10 cellular contexts compared by ENCODE assay signal in genomic region chr10:119235381-119235780, GRCh38. TPM values are rescaled to one million over a fixed set of nuclear protein-coding genes. Genes with fewer than 3 reads are reported as not detected.
DNase-seq lines count a peak whose midpoint lies in the region; ATAC-seq and TF ChIP-seq lines count a peak whose summit lies in the region.
"Had no signal": no experiment of that assay in that cellular context is flagged by ENCODE, and none has a peak within 500 bp of the region (broad histone marks: within the 10 kb centered on the region; RNA-seq: fewer than 3 reads in every experiment).

No MANE protein-coding gene starts in this region.

- ATAC-seq in GM18867 (IDR thresholded peaks at IDR 0.05; ENCODE audit: unreplicated experiment) (peak; percentile 46), HG02973 (IDR thresholded peaks at IDR 0.05; ENCODE audit: unreplicated experiment) (no peak)
- ATAC-seq: natural killer cell had no signal

- H3K4me1 ChIP-seq in testis = no peaks in the 10 kb centered on the region

- H3K4me1 Mint-ChIP-seq in progenitor cell of endocrine pancreas (ENCODE audit: low read depth) = peaks cover 29% of the 10 kb centered on the region

- DNase-seq in NCI-H446 treated with DMSO at 0.1 percent for 48 hours (lab: John Stamatoyannopoulos, UW) = peak; percentile 86
- peak; percentile 59 for DNase-seq in fibroblast of mammary gland (ENCODE audit: low read depth)
- no peak for DNase-seq in progenitor cell of endocrine pancreas (ENCODE audit: low spot score, unreplicated experiment)
- no peak for DNase-seq in testis
- no peak for DNase-seq in SHP77 treated with DMSO at 0.1 percent for 48 hours (lab: John Stamatoyannopoulos, UW)
- DNase-seq in ACHN = no peak
- DNase-seq: natural killer cell had no signal

- no peaks in the 10 kb centered on the region for H3K36me3 ChIP-seq in testis (ENCODE audit: low read depth, missing control alignments)

- no peak for TF ChIP-seq POLR2A in testis (IDR thresholded peaks at IDR 0.05)

- intact Hi-C loops in testis (cut with DNase I; ENCODE audit: low total_unique reads) = no loop called here

- no peaks in the 10 kb centered on the region for H3K27me3 ChIP-seq in testis

- H3K36me3 Mint-ChIP-seq in progenitor cell of endocrine pancreas (ENCODE audit: insufficient read depth) = peaks cover 10% of the 10 kb centered on the region
- H3K36me3 Mint-ChIP-seq: natural killer cell had no signal

- peaks cover 16% of the 10 kb centered on the region for H3K9me3 Mint-ChIP-seq in progenitor cell of endocrine pancreas (ENCODE audit: low read depth)
- H3K9me3 Mint-ChIP-seq: natural killer cell had no signal

- no peak overlapping the region for H3K4me3 Mint-ChIP-seq in progenitor cell of endocrine pancreas (ENCODE audit: low read depth)
- H3K4me3 Mint-ChIP-seq: natural killer cell; T-helper 1 cell treated with Interleukin-12 subunit alpha and Interleukin-12 subunit beta and Interleukin-4 antibody, amounts not matched to agents 30 μg/mL and 1 μg/mL, for 36 hours had no signal

- no peaks in the 10 kb centered on the region for H3K27me3 Mint-ChIP-seq in progenitor cell of endocrine pancreas

- in situ Hi-C loops in ACHN (cut with HindIII; ENCODE audit: low pct_ligation_motif_present, low pct_unique_long_range_greater_than_20kb, low sequenced_read_pairs) = no loop called here

- no peaks in the 10 kb centered on the region for H3K9me3 ChIP-seq in testis

- WGBS in testis, 2 donors = 34 to 43% methylated on average over 3 of the region's 3 CpGs

- H3K4me3 ChIP-seq in fibroblast of mammary gland (ENCODE audit: control insufficient read depth, low read depth, low read length) = no peak overlapping the region
- no peak overlapping the region for H3K4me3 ChIP-seq in testis

- no peak overlapping the region for H3K27ac ChIP-seq in testis

- H3K27ac Mint-ChIP-seq in progenitor cell of endocrine pancreas = peak overlapping the region; percentile 90
- H3K27ac Mint-ChIP-seq: T-helper 1 cell treated with Interleukin-12 subunit alpha and Interleukin-12 subunit beta and Interleukin-4 antibody, amounts not matched to agents 30 μg/mL and 1 μg/mL, for 36 hours had no signal

- no peak for TF ChIP-seq CTCF in fibroblast of mammary gland (conservative IDR thresholded peaks at IDR 0.05; ENCODE audit: control insufficient read depth, insufficient read depth, low read depth, low read length)
- no peak for TF ChIP-seq CTCF in progenitor cell of endocrine pancreas (IDR thresholded peaks at IDR 0.05; ENCODE audit: unreplicated experiment)
- TF ChIP-seq CTCF in testis (IDR thresholded peaks at IDR 0.05) = no peak

RNA-seq across cellular contexts. Expression of gene GRK5, which starts 28.0 kb away (rescaled TPM):
- total RNA-seq in progenitor cell of endocrine pancreas (21.6 and 23.0 TPM in 2 replicates), testis (1 to 10 TPM; 4.5 to 5.5 TPM)
- polyA plus RNA-seq in testis (ENCODE audit: insufficient read depth, low read depth, low replicate concordance) = 10.3 TPM

RNA-seq across cellular contexts. Expression of gene PRDX3, which starts 56.8 kb away (rescaled TPM):
- total RNA-seq in progenitor cell of endocrine pancreas (116 and 117 TPM in 2 replicates), testis (100 to 1,000 TPM in 1 of 2 donors, 10 to 100 TPM in 1; 71.7 to 118 TPM)
- 101 TPM for polyA plus RNA-seq in testis (ENCODE audit: insufficient read depth, low read depth, low replicate concordance)

Comparison
In these comparisons a context has a peak if more than half of its experiments do, and no peak if none do; other contexts are left out.
1. DNase-seq: peak in NCI-H446 treated with DMSO at 0.1 percent for 48 hours (single experiment) and fibroblast of mammary gland (single experiment); none in progenitor cell of endocrine pancreas (single experiment), testis (single experiment), SHP77 treated with DMSO at 0.1 percent for 48 hours (single experiment) and ACHN (single experiment).